24 cellular contexts compared by ENCODE assay signal in genomic region chr12:107440596-107440995, GRCh38.
A peak's percentile ranks its signal among the peaks of the same experiment; 100 is the strongest.
DNase-seq lines count a peak whose midpoint lies in the region; ATAC-seq, FAIRE-seq and TF ChIP-seq lines count a peak whose summit lies in the region.
"Had no signal": no experiment of that assay in that cellular context is flagged by ENCODE, and none has a peak within 500 bp of the region (broad histone marks: within the 10 kb centered on the region; RNA-seq: fewer than 3 reads in every experiment).

No MANE protein-coding gene starts in this region.

- H3K9me3 ChIP-seq in small intestine (ENCODE audit: control insufficient read depth, low read depth) (no peaks in the 10 kb centered on the region), testis (no peaks in the 10 kb centered on the region), right atrium auricular region (no peaks in the 10 kb centered on the region)
- H3K9me3 ChIP-seq: SJCRH30 had no signal

- DNase-seq in activated naive CD4-positive, alpha-beta T cell treated with anti-CD3 and anti-CD28 coated beads, Interleukin-2, amount 10 ng/mL, durations not matched to agents 7 days and 5 days, result no peak
- DNase-seq in activated naive CD4-positive, alpha-beta T cell treated with Interleukin-2 at 50 U/mL for 16 hours, result no peak
- peak; percentile 30 for DNase-seq in OCI-M1 (lab: John Stamatoyannopoulos, UW)
- DNase-seq in effector memory CD8-positive, alpha-beta T cell, result no peak
- DNase-seq in small intestine, result peak; percentile 77
- DNase-seq in testis, result no peak
- no peak for DNase-seq in right atrium auricular region (ENCODE audit: low spot score)
- DNase-seq: EL; GF-D8; H9; HFFc6; Karpas-422; MV-4-11; NCI-H1105 treated with DMSO at 0.1 percent for 48 hours; NCI-H2029 treated with DMSO at 0.1 percent for 48 hours; NCI-H226; NCI-H510A treated with DMSO at 0.1 percent for 48 hours; NCI-H774; NK-92 treated with Interleukin-12 subunit alpha and Interleukin-12 subunit beta, amount 100 ng/mL, for 24 hours; SJCRH30 had no signal

- H3K36me3 ChIP-seq in small intestine (ENCODE audit: control insufficient read depth in 2 of 2, insufficient read depth in 2 of 2, low read length in 2 of 2), result no peaks in the 10 kb centered on the region
- H3K36me3 ChIP-seq in testis (ENCODE audit: low read depth, missing control alignments), result no peaks in the 10 kb centered on the region
- H3K36me3 ChIP-seq in right atrium auricular region, result no peaks in the 10 kb centered on the region
- H3K36me3 ChIP-seq: SJCRH30 had no signal

- H3K4me1 Mint-ChIP-seq in activated naive CD4-positive, alpha-beta T cell treated with anti-CD3 and anti-CD28 coated beads, Interleukin-2, amount 10 ng/mL, durations not matched to agents 7 days and 5 days, result peaks cover 19% of the 10 kb centered on the region
- H3K4me1 Mint-ChIP-seq in effector memory CD8-positive, alpha-beta T cell (ENCODE audit: low read depth in 2 of 2), result peaks cover 25 to 26% of the 10 kb centered on the region in 2 donors

- TF ChIP-seq CTCF in testis (IDR thresholded peaks at IDR 0.05), result no peak
- no peak for TF ChIP-seq CTCF in right atrium auricular region (IDR thresholded peaks at IDR 0.05)

- CTCF ChIA-PET in activated naive CD4-positive, alpha-beta T cell treated with anti-CD3 and anti-CD28 coated beads, Interleukin-2, amount 10 ng/mL, durations not matched to agents 7 days and 5 days (lab: Charles Lee), result interaction anchor here (0.6 kb wide), 1 partner anchor 132 kb away, joined by 3 read pairs; no protein-coding TSS in a partner anchor

- ATAC-seq in effector memory CD8-positive, alpha-beta T cell (replicated peaks), result no peak
- ATAC-seq: Panc1 had no signal

- no peak for TF ChIP-seq POLR2A in testis (IDR thresholded peaks at IDR 0.05)

- H3K27ac Mint-ChIP-seq in activated naive CD4-positive, alpha-beta T cell treated with anti-CD3 and anti-CD28 coated beads, Interleukin-2, amount 10 ng/mL, durations not matched to agents 7 days and 5 days, result peak overlapping the region; percentile 2
- peak overlapping the region; percentile 9 to 90 for H3K27ac Mint-ChIP-seq in effector memory CD8-positive, alpha-beta T cell
- H3K27ac Mint-ChIP-seq: HFFc6 had no signal

- no peaks in the 10 kb centered on the region for H3K4me1 ChIP-seq in small intestine (ENCODE audit: control insufficient read depth in 2 of 2, insufficient read depth in 1 of 2, low read depth in 1 of 2, low read length in 1 of 2)
- peaks cover 5% of the 10 kb centered on the region for H3K4me1 ChIP-seq in testis
- no peaks in the 10 kb centered on the region for H3K4me1 ChIP-seq in right atrium auricular region

- FAIRE-seq in small intestine (lab: Jason Lieb, UNC), result no peak
- FAIRE-seq: A204.1, D721Med had no signal

- intact Hi-C loops in testis (cut with DNase I; ENCODE audit: low total_unique reads), result no loop called here

- no peaks in the 10 kb centered on the region for H3K27me3 ChIP-seq in small intestine (ENCODE audit: control insufficient read depth in 2 of 2, insufficient read depth in 2 of 2, low read length in 2 of 2)
- H3K27me3 ChIP-seq in testis, result no peaks in the 10 kb centered on the region
- H3K27me3 ChIP-seq in right atrium auricular region, result no peaks in the 10 kb centered on the region
- H3K27me3 ChIP-seq: SJCRH30 had no signal

- H3K27ac ChIP-seq in small intestine (ENCODE audit: low read depth in 1 of 2, low read length in 1 of 2), result peak overlapping the region; percentile 32 to 73
- no peak overlapping the region for H3K27ac ChIP-seq in testis
- H3K27ac ChIP-seq in right atrium auricular region, result no peak overlapping the region
- H3K27ac ChIP-seq: C4-2B, SJCRH30 had no signal

- no peak overlapping the region for H3K4me3 ChIP-seq in small intestine (ENCODE audit: low read depth in 1 of 2, low read length in 2 of 2)
- H3K4me3 ChIP-seq in testis, result no peak overlapping the region
- no peak overlapping the region for H3K4me3 ChIP-seq in right atrium auricular region
- H3K4me3 ChIP-seq: SJCRH30 had no signal

- no peak overlapping the region for H3K4me3 Mint-ChIP-seq in activated naive CD4-positive, alpha-beta T cell treated with anti-CD3 and anti-CD28 coated beads, Interleukin-2, amount 10 ng/mL, durations not matched to agents 7 days and 5 days
- peak overlapping the region in 1 of 2 donors; percentile 3 for H3K4me3 Mint-ChIP-seq in effector memory CD8-positive, alpha-beta T cell
- H3K4me3 Mint-ChIP-seq: H9, HFFc6 had no signal

- H3K36me3 Mint-ChIP-seq in activated naive CD4-positive, alpha-beta T cell treated with anti-CD3 and anti-CD28 coated beads, Interleukin-2, amount 10 ng/mL, durations not matched to agents 7 days and 5 days, result no peaks in the 10 kb centered on the region
- H3K36me3 Mint-ChIP-seq in effector memory CD8-positive, alpha-beta T cell (ENCODE audit: insufficient read depth), result no peaks in the 10 kb centered on the region

- H3K27me3 Mint-ChIP-seq in activated naive CD4-positive, alpha-beta T cell treated with anti-CD3 and anti-CD28 coated beads, Interleukin-2, amount 10 ng/mL, durations not matched to agents 7 days and 5 days, result no peaks in the 10 kb centered on the region
- H3K27me3 Mint-ChIP-seq in effector memory CD8-positive, alpha-beta T cell, result no peaks in the 10 kb centered on the region

- 25 to 54% (median 37%) methylated on average over 4 of the region's 4 CpGs for WGBS in small intestine, 3 donors
- WGBS in testis, 2 donors, result 83 to 86% methylated on average over 4 of the region's 4 CpGs

- no peaks in the 10 kb centered on the region for H3K9me3 Mint-ChIP-seq in activated naive CD4-positive, alpha-beta T cell treated with anti-CD3 and anti-CD28 coated beads, Interleukin-2, amount 10 ng/mL, durations not matched to agents 7 days and 5 days
- no peaks in the 10 kb centered on the region for H3K9me3 Mint-ChIP-seq in effector memory CD8-positive, alpha-beta T cell
- H3K9me3 Mint-ChIP-seq: H9 had no signal

Comparison
In these comparisons a context has a peak if more than half of its experiments do, and no peak if none do; other contexts are left out.
1. DNase-seq: peak in OCI-M1 (single experiment) and small intestine (single experiment); none in activated naive CD4-positive, alpha-beta T cell treated with anti-CD3 and anti-CD28 coated beads, Interleukin-2, amount 10 ng/mL, durations not matched to agents 7 days and 5 days (single experiment), activated naive CD4-positive, alpha-beta T cell treated with Interleukin-2 at 50 U/mL for 16 hours (single experiment), effector memory CD8-positive, alpha-beta T cell (0 of 3), testis (single experiment) and right atrium auricular region (single experiment).
2. H3K27ac ChIP-seq: peak in small intestine (2 of 2); none in testis (0 of 2) and right atrium auricular region (0 of 2).